ENCODE assay signal across 1 cellular context in genomic region chr19:47730910-47731309, GRCh38.
A peak's percentile ranks its signal among the peaks of the same experiment; 100 is the strongest.
TF ChIP-seq lines count a peak whose summit lies in the region.

No MANE protein-coding gene starts in this region.

TF ChIP-seq in K562, 482 proteins besides CTCF, POLR2A, EP300 and RAD21:
- TF ChIP-seq KDM5B (IDR thresholded peaks at IDR 0.05; ENCODE audit: insufficient replicate concordance, low read depth, low read length) (no peak), POLR2AphosphoS2 (IDR thresholded peaks at IDR 0.05; ENCODE audit: low read length) (no peak), POLR2AphosphoS5 (IDR thresholded peaks at IDR 0.05; ENCODE audit: control insufficient read depth, insufficient read depth, low read depth, low read length) (no peak), ZNF766 (CRISPR knock-in tag; conservative IDR thresholded peaks at IDR 0.05) (no peak), KLF10 (CRISPR knock-in tag; IDR thresholded peaks at IDR 0.05) (no peak), ZSCAN29 (IDR thresholded peaks at IDR 0.05) (no peak), BRD4 (IDR thresholded peaks at IDR 0.05) (0 out of 2 replicates have a peak, but pooled peaks have one; percentile 31), HNRNPLL (IDR thresholded peaks at IDR 0.05; ENCODE audit: low read depth, low read length, poor library complexity, severe bottlenecking) (no peak), TEAD1 (CRISPR knock-in tag; IDR thresholded peaks at IDR 0.05) (no peak), PTBP1 (IDR thresholded peaks at IDR 0.05; ENCODE audit: low read depth, low read length) (peak; percentile 79; the same call in 1 of the 2 replicates), ZNF224 (CRISPR knock-in tag; IDR thresholded peaks at IDR 0.05) (no peak), ZNF395 (CRISPR knock-in tag; IDR thresholded peaks at IDR 0.05) (no peak), NFATC3 (IDR thresholded peaks at IDR 0.05) (no peak), BCOR (IDR thresholded peaks at IDR 0.05) (peak; percentile 54), HOXB6 (CRISPR knock-in tag; IDR thresholded peaks at IDR 0.05; ENCODE audit: borderline replicate concordance) (no peak), ETV1 (tag; conservative IDR thresholded peaks at IDR 0.05; ENCODE audit: low read depth) (no peak), KDM1A (IDR thresholded peaks at IDR 0.05) (peak in 1 of 2 experiments; percentile 39; a peak in 3 of 4 replicates), CLOCK (CRISPR knock-in tag; IDR thresholded peaks at IDR 0.05; ENCODE audit: borderline replicate concordance) (no peak), RBM25 (IDR thresholded peaks at IDR 0.05; ENCODE audit: low read depth, low read length, severe bottlenecking) (peak; percentile 72), CCNT2 (IDR thresholded peaks at IDR 0.05; ENCODE audit: borderline replicate concordance, extremely low read depth, insufficient read length, low read depth, low read length) (no peak), CHD7 (IDR thresholded peaks at IDR 0.05; ENCODE audit: low read depth, low read length) (no peak), ZNF184 (CRISPR knock-in tag; IDR thresholded peaks at IDR 0.05) (no peak), HDAC2 (IDR thresholded peaks at IDR 0.05) (0 out of 2 replicates have a peak, but pooled peaks have one; percentile 13), ATF1 (CRISPR knock-in tag; IDR thresholded peaks at IDR 0.05) (no peak), ATF1 (tag; IDR thresholded peaks at IDR 0.05) (no peak), ADNP (tag; IDR thresholded peaks at IDR 0.05) (peak; percentile 49; the same call in 1 of the 2 replicates), RCOR1 (IDR thresholded peaks at IDR 0.05; ENCODE audit: borderline replicate concordance in 1 of 2, low read depth in 2 of 2, low read length in 2 of 2) (peak in 1 of 2 experiments; percentile 46; a peak in 1 of 4 replicates), CEBPG (CRISPR knock-in tag; IDR thresholded peaks at IDR 0.05) (no peak), CEBPG (tag; conservative IDR thresholded peaks at IDR 0.05 in 1 of 2, IDR thresholded peaks at IDR 0.05 in 1 of 2) (no peak), EHMT2 (IDR thresholded peaks at IDR 0.05) (no peak)
